9 cellular contexts compared by ENCODE assay signal in genomic region chr18:77055429-77056310, GRCh38.
A peak's percentile ranks its signal among the peaks of the same experiment; 100 is the strongest.
DNase-seq lines count a peak whose midpoint lies in the region; ATAC-seq and TF ChIP-seq lines count a peak whose summit lies in the region.
"Had no signal": no experiment of that assay in that cellular context is flagged by ENCODE, and none has a peak within 500 bp of the region (broad histone marks: within the 10 kb centered on the region; RNA-seq: fewer than 3 reads in every experiment).

No MANE protein-coding gene starts in this region.

- H3K4me1 ChIP-seq in mucosa of descending colon (ENCODE audit: low read depth): peaks cover 29% of the 10 kb centered on the region

- intact Hi-C loops in mucosa of descending colon (cut with DNase I, micrococcal nuclease): no loop called here

- H3K9me3 ChIP-seq in mucosa of descending colon: no peaks in the 10 kb centered on the region

- TF ChIP-seq CTCF in astrocyte of the spinal cord (IDR thresholded peaks at IDR 0.05; ENCODE audit: low read depth, low read length) (no peak), mucosa of descending colon (IDR thresholded peaks at IDR 0.05) (no peak)

- no peak overlapping the region for H3K4me3 ChIP-seq in astrocyte of the spinal cord (ENCODE audit: low read depth, low read length)
- H3K4me3 ChIP-seq in mucosa of descending colon: no peak overlapping the region

- no peaks in the 10 kb centered on the region for H3K36me3 ChIP-seq in mucosa of descending colon (ENCODE audit: low read depth)

- ATAC-seq in mucosa of descending colon (peak; percentile 5), GM18502 (IDR thresholded peaks at IDR 0.05; ENCODE audit: poor library complexity, unreplicated experiment) (no peak), GM21528 (IDR thresholded peaks at IDR 0.05; ENCODE audit: low FRiP score, unreplicated experiment) (no peak)

- in situ Hi-C loops in astrocyte of the spinal cord (cut with HindIII; ENCODE audit: low sequenced_read_pairs): no loop called here

- peak; percentile 43 for DNase-seq in stimulated activated CD4-positive, alpha-beta T cell treated with anti-CD3 and anti-CD28 coated beads, Interleukin-15, amount 100 ng/mL, for 24 hours
- DNase-seq in stimulated activated CD4-positive, alpha-beta T cell treated with anti-CD3 and anti-CD28 coated beads, Interleukin-12 subunit alpha, Interleukin-12 subunit beta, amount 100 ng/mL, for 4 hours: no peak
- DNase-seq in astrocyte of the spinal cord (ENCODE audit: low read depth, low spot score) (peak; percentile 39), mucosa of descending colon (peak in 1 of 3 donors; percentile 83), NCI-H1092 treated with DMSO at 0.1 percent for 48 hours (lab: John Stamatoyannopoulos, UW) (no peak), DMS114 treated with DMSO at 0.1 percent for 48 hours (lab: John Stamatoyannopoulos, UW; ENCODE audit: unreplicated experiment) (no peak)
- DNase-seq: NCI-H446 treated with DMSO at 0.1 percent for 48 hours had no signal

Comparison
In these comparisons a context has a peak if more than half of its experiments do, and no peak if none do; other contexts are left out.
1. DNase-seq: peak in stimulated activated CD4-positive, alpha-beta T cell treated with anti-CD3 and anti-CD28 coated beads, Interleukin-15, amount 100 ng/mL, for 24 hours (single experiment) and astrocyte of the spinal cord (single experiment); none in stimulated activated CD4-positive, alpha-beta T cell treated with anti-CD3 and anti-CD28 coated beads, Interleukin-12 subunit alpha, Interleukin-12 subunit beta, amount 100 ng/mL, for 4 hours (single experiment), NCI-H1092 treated with DMSO at 0.1 percent for 48 hours (single experiment) and DMS114 treated with DMSO at 0.1 percent for 48 hours (single experiment).